ENCODE assay signal across 12 cellular contexts in genomic region chr19:814108-815078, GRCh38. TPM values are rescaled to one million over a fixed set of nuclear protein-coding genes. Genes with fewer than 3 reads are reported as not detected.
A peak's percentile ranks its signal among the peaks of the same experiment; 100 is the strongest.
DNase-seq lines count a peak whose midpoint lies in the region; ATAC-seq and TF ChIP-seq lines count a peak whose summit lies in the region.
"Had no signal": no experiment of that assay in that cellular context is flagged by ENCODE, and none has a peak within 500 bp of the region (broad histone marks: within the 10 kb centered on the region; RNA-seq: fewer than 3 reads in every experiment).

No MANE protein-coding gene starts in this region.

- H3K4me3 ChIP-seq in left ventricle myocardium inferior (no peak overlapping the region), upper lobe of left lung (no peak overlapping the region)
- H3K4me3 ChIP-seq: SJCRH30 had no signal

- TF ChIP-seq CTCF in left ventricle myocardium inferior (IDR thresholded peaks at IDR 0.05; ENCODE audit: borderline replicate concordance): no peak
- TF ChIP-seq CTCF in upper lobe of left lung (IDR thresholded peaks at IDR 0.05): no peak

- 88 to 92% methylated on average over 33 to 49 of the region's 50 CpGs for WGBS in upper lobe of left lung, 2 donors

- no peaks in the 10 kb centered on the region for H3K4me1 ChIP-seq in left ventricle myocardium inferior
- H3K4me1 ChIP-seq in upper lobe of left lung: no peaks in the 10 kb centered on the region
- H3K4me1 ChIP-seq: SJCRH30 had no signal

- DNase-seq in Right ventricle myocardium inferior (ENCODE audit: missing footprints): no peak
- no peak for DNase-seq in left ventricle myocardium inferior
- DNase-seq in left colon: no peak
- DNase-seq in upper lobe of left lung: peak in 1 of 2 donors; percentile 86
- no peak for DNase-seq in C1 segment of cervical spinal cord (lab: John Stamatoyannopoulos, UW)
- DNase-seq in activated effector memory CD4-positive, alpha-beta T cell treated with anti-CD3 and anti-CD28 coated beads, Interleukin-2, amount 50 U/mL, for 16 hours: no peak
- DNase-seq: activated effector memory CD4-positive, alpha-beta T cell treated with Interleukin-2 at 50 U/mL for 16 hours; NCI-H1105; NCI-H524; SJCRH30 had no signal

- H3K27me3 ChIP-seq in left ventricle myocardium inferior (ENCODE audit: low read depth) (no peaks in the 10 kb centered on the region), upper lobe of left lung (no peaks in the 10 kb centered on the region)
- H3K27me3 ChIP-seq: SJCRH30 had no signal

- intact Hi-C loops in Right ventricle myocardium inferior (cut with DNase I) (no loop called here), left ventricle myocardium inferior (cut with micrococcal nuclease) (no loop called here), left colon (cut with DNase I, micrococcal nuclease) (no loop called here)

- H3K36me3 ChIP-seq in left ventricle myocardium inferior (peaks cover 39% of the 10 kb centered on the region), upper lobe of left lung (peaks cover 32 to 53% (median 41%) of the 10 kb centered on the region in 4 donors)

- ATAC-seq in Right ventricle myocardium inferior: peak; percentile 12
- peak; percentile 20 for ATAC-seq in SK-N-SH treated with all-trans-retinoic acid at 6 μM for 48 hours
- peak; percentile 11 for ATAC-seq in left colon
- peak; percentile 1 to 4 for ATAC-seq in upper lobe of left lung (ENCODE audit: low FRiP score in 2 of 2)
- ATAC-seq in GM18517 (IDR thresholded peaks at IDR 0.05; ENCODE audit: unreplicated experiment): no peak

- TF ChIP-seq EP300 in upper lobe of left lung (IDR thresholded peaks at IDR 0.05): no peak

- H3K27ac ChIP-seq in left ventricle myocardium inferior (replicated peaks): no peak overlapping the region
- no peak overlapping the region for H3K27ac ChIP-seq in upper lobe of left lung
- H3K27ac ChIP-seq: SJCRH30 had no signal

- TF ChIP-seq POLR2A in upper lobe of left lung (IDR thresholded peaks at IDR 0.05): no peak

- H3K9me3 ChIP-seq in left ventricle myocardium inferior (replicated peaks): no peaks in the 10 kb centered on the region
- H3K9me3 ChIP-seq in upper lobe of left lung: no peaks in the 10 kb centered on the region
- H3K9me3 ChIP-seq: SJCRH30 had no signal

TF ChIP-seq in SK-N-SH treated with all-trans-retinoic acid at 6 μM for 48 hours, 23 proteins besides CTCF, POLR2A, EP300 and RAD21:
- TF ChIP-seq CREB5 (CRISPR knock-in tag; IDR thresholded peaks at IDR 0.05; ENCODE audit: low read depth): no peak
- TF ChIP-seq ZNF8 (CRISPR knock-in tag; IDR thresholded peaks at IDR 0.05): no peak
- TF ChIP-seq CSRNP3 (CRISPR knock-in tag; IDR thresholded peaks at IDR 0.05): no peak
- TF ChIP-seq RARB (CRISPR knock-in tag; IDR thresholded peaks at IDR 0.05): no peak
- no peak for TF ChIP-seq TOX (CRISPR knock-in tag; IDR thresholded peaks at IDR 0.05; ENCODE audit: borderline replicate concordance)
- no peak for TF ChIP-seq ZC3H10 (CRISPR knock-in tag; IDR thresholded peaks at IDR 0.05)
- no peak for TF ChIP-seq PPARA (CRISPR knock-in tag; IDR thresholded peaks at IDR 0.05; ENCODE audit: borderline replicate concordance)
- no peak for TF ChIP-seq CSDC2 (CRISPR knock-in tag; IDR thresholded peaks at IDR 0.05)
- TF ChIP-seq GLIS3 (CRISPR knock-in tag; IDR thresholded peaks at IDR 0.05): no peak
- TF ChIP-seq ARNTL (CRISPR knock-in tag; IDR thresholded peaks at IDR 0.05; ENCODE audit: borderline replicate concordance, low read depth): no peak
- no peak for TF ChIP-seq ISL1 (CRISPR knock-in tag; IDR thresholded peaks at IDR 0.05)

RNA-seq across cellular contexts. Expression of gene PLPPR3, which starts 7.4 kb away (rescaled TPM):
- not detected for total RNA-seq in Right ventricle myocardium inferior
- not detected for total RNA-seq in left ventricle myocardium inferior
- not detected for total RNA-seq in left colon
- total RNA-seq in upper lobe of left lung: 10 to 100 TPM in 1 of 6 donors, 1 to 10 TPM in 4, under 1 TPM in 1; 0.63 to 14.2 (median 5.6) TPM
- total RNA-seq: SJCRH30 had no signal

RNA-seq across cellular contexts. Expression of gene AZU1, which starts 13.2 kb away (rescaled TPM):
- total RNA-seq in Right ventricle myocardium inferior (not detected), left ventricle myocardium inferior (not detected), left colon (not detected), upper lobe of left lung (10 to 100 TPM in 1 of 6 donors, 1 to 10 TPM in 5; 2.0 to 13.6 (median 5.3) TPM)
- total RNA-seq: SJCRH30 had no signal

RNA-seq across cellular contexts. Expression of gene PTBP1, which starts 17.1 kb away (rescaled TPM):
- total RNA-seq in Right ventricle myocardium inferior (67.6 TPM), left ventricle myocardium inferior (55.6 TPM), left colon (100 to 1,000 TPM; 253 to 306 TPM), upper lobe of left lung (100 to 1,000 TPM; 122 to 270 (median 219) TPM)

RNA-seq across cellular contexts. Expression of gene PRTN3, which starts 26.4 kb away (rescaled TPM):
- total RNA-seq in Right ventricle myocardium inferior (not detected), left ventricle myocardium inferior (not detected), left colon (not detected), upper lobe of left lung (1 to 10 TPM in 2 of 6 donors, not detected in 4; 1.1 to 9.4 TPM)
- total RNA-seq: SJCRH30 had no signal

RNA-seq across cellular contexts. Expression of gene ELANE, which starts 37.7 kb away (rescaled TPM):
- total RNA-seq in Right ventricle myocardium inferior: 1.6 TPM
- 0.58 TPM for total RNA-seq in left ventricle myocardium inferior
- under 1 TPM in 1 of 2 donors, not detected in 1; 0.81 TPM for total RNA-seq in left colon
- total RNA-seq in upper lobe of left lung: 10 to 100 TPM in 1 of 6 donors, 1 to 10 TPM in 2, under 1 TPM in 2, not detected in 1; 0.69 to 11.9 (median 1.3) TPM
- total RNA-seq: SJCRH30 had no signal
